Comparison of ENCODE assay signal across 10 cellular contexts in genomic region chr6:5357486-5357885, GRCh38.
"Had no signal": no experiment of that assay in that cellular context is flagged by ENCODE, and none has a peak within 500 bp of the region (broad histone marks: within the 10 kb centered on the region; RNA-seq: fewer than 3 reads in every experiment).

No MANE protein-coding gene starts in this region.

- H3K27ac ChIP-seq: GM23248 had no signal

- H3K4me3 ChIP-seq: GM23248, GM23338, HAP-1 had no signal

- H3K9me3 ChIP-seq: HAP-1 had no signal

- H3K36me3 ChIP-seq: HAP-1 had no signal

- H3K4me2 ChIP-seq: GM23338 had no signal

- H3K9ac ChIP-seq: GM23248 had no signal

- DNase-seq: GM23248, GOT3, H7, H9, HCEC 1CT, HFFc6 had no signal

- ATAC-seq: GM23338, HCT116 had no signal

- FAIRE-seq: H54 had no signal

- H3K4me1 ChIP-seq: HAP-1 had no signal

- H2AFZ ChIP-seq: GM23248, GM23338 had no signal
